Comparison of ENCODE assay signal across 1 cellular context in the genomic region with DNA sequence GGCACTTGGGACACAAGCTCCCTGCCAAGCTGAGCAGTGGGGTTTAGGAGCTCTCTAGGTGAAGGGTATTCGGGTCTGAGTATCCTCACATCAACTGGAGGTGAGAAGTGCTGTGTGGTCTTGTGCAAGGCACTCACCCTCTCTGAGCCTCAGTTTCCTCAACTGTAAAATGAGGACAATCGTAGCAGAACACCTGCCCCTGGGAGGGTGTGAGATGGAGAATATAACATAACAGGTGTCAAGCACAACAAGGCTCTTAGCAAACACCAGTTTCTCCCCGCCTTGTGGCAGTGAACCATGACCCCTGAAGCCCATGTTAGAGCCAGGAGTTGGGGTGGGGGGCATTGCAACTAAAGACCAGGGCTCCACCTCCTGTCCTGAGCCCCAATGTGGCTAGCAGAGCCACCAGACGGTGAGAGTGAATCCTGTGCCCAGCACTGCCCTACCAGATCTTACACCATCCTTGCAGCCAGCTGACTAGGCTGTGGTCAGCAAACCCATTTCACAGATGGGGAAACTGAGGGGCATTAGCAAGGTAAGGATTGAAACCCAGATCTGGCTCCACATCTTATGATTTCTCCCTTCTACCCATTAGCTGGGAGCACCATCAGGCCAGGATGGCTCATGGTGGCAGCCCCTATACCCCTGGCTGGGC.
TF ChIP-seq lines count a peak whose summit lies in the region.

No MANE protein-coding gene starts in this region.

TF ChIP-seq in HepG2, 621 proteins besides CTCF, POLR2A, EP300 and RAD21 (continued from another document):
- TF ChIP-seq ZNF749 (CRISPR knock-in tag; IDR thresholded peaks at IDR 0.05; ENCODE audit: borderline replicate concordance) (peak; percentile 54; the same call in 1 of the 2 replicates), HDAC2 (CRISPR knock-in tag; IDR thresholded peaks at IDR 0.05) (peak; percentile 40; the same call in 1 of the 2 replicates)
